In the genomic region with DNA sequence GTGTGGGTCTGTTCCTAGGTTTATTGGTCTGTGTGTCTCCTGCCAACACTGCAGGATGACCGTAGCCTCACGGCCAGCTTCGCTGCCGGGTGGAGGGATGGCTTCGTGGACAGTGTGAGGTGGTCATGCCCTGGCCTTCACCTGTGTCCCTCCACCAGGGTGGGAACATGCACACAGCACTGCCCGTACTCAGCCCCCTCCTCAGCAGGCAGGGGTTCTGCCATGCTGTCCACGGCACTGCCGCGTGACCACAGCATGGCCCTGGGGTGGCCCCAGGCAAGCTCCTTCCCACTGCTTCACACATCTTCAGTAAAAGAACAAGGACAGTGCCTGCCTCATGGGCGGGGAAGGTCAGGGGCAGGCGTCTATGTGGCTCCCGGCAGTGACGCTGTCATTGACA, we compare ENCODE assay signal across 6 cellular contexts.
"Had no signal": no experiment of that assay in that cellular context is flagged by ENCODE, and none has a peak within 500 bp of the region (broad histone marks: within the 10 kb centered on the region; RNA-seq: fewer than 3 reads in every experiment).

No MANE protein-coding gene starts in this region.

- H3K4me3 ChIP-seq: GM23338, K562 had no signal

- DNase-seq: H9, HCEC 1CT, KG1 had no signal

- ATAC-seq: GM23338, HepG2, K562 had no signal

- H2AFZ ChIP-seq: GM23338 had no signal

- H3K4me2 ChIP-seq: GM23338 had no signal
